ENCODE assay signal across 2 cellular contexts in the genomic region with DNA sequence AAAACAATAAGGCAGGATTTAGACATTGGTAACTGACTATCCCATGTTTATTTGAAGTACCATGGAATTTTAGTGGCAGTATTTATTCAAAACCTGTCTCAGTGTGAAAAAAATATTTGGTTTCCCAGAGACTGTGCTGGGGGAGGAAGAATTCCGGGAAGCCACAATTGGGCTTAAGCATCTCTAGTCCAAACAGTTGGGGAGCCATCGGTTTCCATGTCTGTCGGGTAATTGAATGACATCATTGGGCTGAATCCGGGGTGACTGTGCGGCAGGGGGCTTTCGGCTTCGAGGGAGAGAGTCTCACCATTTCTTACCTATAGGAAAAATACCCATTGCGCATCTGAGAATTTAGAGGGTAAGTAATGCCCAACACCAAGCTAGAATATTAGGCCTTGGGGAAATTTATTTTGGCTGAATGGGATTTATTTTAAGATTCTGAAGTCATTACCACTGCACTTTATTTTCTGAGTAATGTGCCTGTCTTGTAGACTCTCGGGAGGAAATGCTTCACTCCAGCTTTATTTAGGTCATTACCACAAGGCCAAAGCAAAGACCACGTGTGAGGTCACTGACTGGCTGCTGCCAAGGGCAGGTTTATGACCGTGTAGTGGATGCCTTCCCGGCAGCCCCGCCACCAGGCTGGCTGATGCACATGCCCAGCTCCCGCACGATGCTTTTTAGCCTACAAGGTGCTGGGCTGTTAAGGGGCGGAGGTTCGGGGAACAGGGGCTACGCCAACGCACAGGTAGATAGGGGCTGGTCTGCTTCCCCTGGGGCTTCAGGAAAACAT.
TF ChIP-seq lines count a peak whose summit lies in the region.

No MANE protein-coding gene starts in this region.

TF ChIP-seq in liver, 16 proteins besides CTCF, POLR2A, EP300 and RAD21:
- TF ChIP-seq ZBTB33 (IDR thresholded peaks at IDR 0.05) (no peak), MAX (IDR thresholded peaks at IDR 0.05) (peak; percentile 72), RXRA (IDR thresholded peaks at IDR 0.05) (peak; percentile 17 to 65), TAF1 (conservative IDR thresholded peaks at IDR 0.05) (no peak)

TF ChIP-seq in HepG2, 621 proteins besides CTCF, POLR2A, EP300 and RAD21:
- TF ChIP-seq ZNF10 (CRISPR knock-in tag; IDR thresholded peaks at IDR 0.05; ENCODE audit: borderline replicate concordance, low read depth) (no peak), ZFP41 (CRISPR knock-in tag; IDR thresholded peaks at IDR 0.05; ENCODE audit: borderline replicate concordance) (no peak), KAT2B (IDR thresholded peaks at IDR 0.05; ENCODE audit: borderline replicate concordance, low read depth, low read length) (no peak), NR2F6 (IDR thresholded peaks at IDR 0.05) (no peak), NR2F6 (CRISPR knock-in tag; IDR thresholded peaks at IDR 0.05) (no peak), ZNF800 (CRISPR knock-in tag; IDR thresholded peaks at IDR 0.05) (no peak), SETDB1 (CRISPR knock-in tag; IDR thresholded peaks at IDR 0.05; ENCODE audit: borderline replicate concordance) (no peak), SSRP1 (CRISPR knock-in tag; IDR thresholded peaks at IDR 0.05) (no peak)
TF ChIP-seq in HepG2: peak in this region for 0.
